10 cellular contexts compared by ENCODE assay signal in the genomic region with DNA sequence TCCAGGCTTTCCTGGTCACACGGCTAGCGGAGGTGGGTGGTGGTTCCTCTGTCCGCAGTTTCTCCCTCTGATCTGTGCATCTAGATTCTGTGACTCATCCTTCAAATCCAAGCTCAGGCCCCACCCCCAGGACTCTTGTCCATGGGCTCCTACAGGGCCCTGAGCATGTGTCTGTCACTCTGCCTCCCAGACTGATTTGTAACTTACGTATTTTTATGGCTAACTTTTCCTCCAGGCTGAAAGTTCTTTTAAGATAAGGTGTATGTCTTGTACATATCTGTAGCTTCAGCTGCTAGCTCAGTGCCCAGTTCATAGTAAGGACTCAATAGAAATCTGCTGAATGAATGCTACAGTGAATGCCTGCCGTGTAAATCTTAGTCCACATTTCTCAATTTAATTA. TPM values are rescaled to one million over a fixed set of nuclear protein-coding genes. Genes with fewer than 3 reads are reported as not detected.
DNase-seq lines count a peak whose midpoint lies in the region; ATAC-seq and TF ChIP-seq lines count a peak whose summit lies in the region.
"Had no signal": no experiment of that assay in that cellular context is flagged by ENCODE, and none has a peak within 500 bp of the region (broad histone marks: within the 10 kb centered on the region; RNA-seq: fewer than 3 reads in every experiment).

No MANE protein-coding gene starts in this region.

- POLR2A ChIA-PET in MCF 10A (lab: Yijun Ruan, JAX): interaction anchor here (0.6 to 1.2 kb wide), 3 partner anchors 27 to 1389 kb away, joined by 3 to 5 read pairs (median 3); no protein-coding TSS in a partner anchor

- H3K36me3 ChIP-seq in breast epithelium (no peaks in the 10 kb centered on the region), upper lobe of right lung (no peaks in the 10 kb centered on the region), esophagus squamous epithelium (no peaks in the 10 kb centered on the region)
- H3K36me3 ChIP-seq: tibial nerve had no signal

- CTCF ChIA-PET in MCF 10A (lab: Yijun Ruan, JAX): interaction anchor here (0.5 to 2.4 kb wide), 6 partner anchors 25 to 473 kb away, joined by 3 to 9 read pairs (median 3); no protein-coding TSS in a partner anchor

- H3K36me3 Mint-ChIP-seq in MCF 10A (ENCODE audit: insufficient read depth, unreplicated experiment): no peaks in the 10 kb centered on the region

- BruUV-seq in MCF 10A (replicated peaks; lab: Mats Ljungman, UMichigan): no TSS peak

- H3K27ac ChIP-seq in breast epithelium (no peak overlapping the region), upper lobe of right lung (no peak overlapping the region), esophagus squamous epithelium (no peak overlapping the region)
- H3K27ac ChIP-seq: tibial nerve, VCaP had no signal

- no peak overlapping the region for H3K4me3 Mint-ChIP-seq in MCF 10A (ENCODE audit: unreplicated experiment)

- no peak for TF ChIP-seq CTCF in MCF 10A (IDR thresholded peaks at IDR 0.05; ENCODE audit: unreplicated experiment)
- no peak for TF ChIP-seq CTCF in breast epithelium (IDR thresholded peaks at IDR 0.05)
- no peak for TF ChIP-seq CTCF in upper lobe of right lung (IDR thresholded peaks at IDR 0.05)
- no peak for TF ChIP-seq CTCF in esophagus squamous epithelium (IDR thresholded peaks at IDR 0.05)

- DNase-seq in MCF 10A (ENCODE audit: unreplicated experiment): peak; percentile 87
- DNase-seq in breast epithelium (ENCODE audit: low spot score in 2 of 2): no peak
- peak; percentile 59 for DNase-seq in SK-MEL-5 (ENCODE audit: low read depth, low spot score)
- peak; percentile 34 for DNase-seq in fibroblast of the conjunctiva (ENCODE audit: low read depth)
- DNase-seq in upper lobe of right lung: no peak
- DNase-seq in esophagus squamous epithelium (lab: John Stamatoyannopoulos, UW): no peak
- DNase-seq in stimulated activated naive CD4-positive, alpha-beta T cell treated with Interleukin-2 at 50 U/mL for 16 hours (lab: John Stamatoyannopoulos, UW): no peak

- H3K4me1 ChIP-seq in breast epithelium (no peaks in the 10 kb centered on the region), upper lobe of right lung (peaks cover 23% of the 10 kb centered on the region), esophagus squamous epithelium (no peaks in the 10 kb centered on the region)
- H3K4me1 ChIP-seq: tibial nerve had no signal

- H3K9me3 ChIP-seq in breast epithelium (no peaks in the 10 kb centered on the region), upper lobe of right lung (no peaks in the 10 kb centered on the region), esophagus squamous epithelium (no peaks in the 10 kb centered on the region)
- H3K9me3 ChIP-seq: tibial nerve had no signal

- in situ Hi-C loops in SK-MEL-5 (cut with HindIII; ENCODE audit: low pct_unique_long_range_greater_than_20kb, low sequenced_read_pairs): no loop called here

- H3K27me3 Mint-ChIP-seq in MCF 10A (ENCODE audit: insufficient read depth, unreplicated experiment): no peaks in the 10 kb centered on the region

- TF ChIP-seq POLR2A in breast epithelium (IDR thresholded peaks at IDR 0.05): no peak
- TF ChIP-seq POLR2A in esophagus squamous epithelium (IDR thresholded peaks at IDR 0.05): no peak

- intact Hi-C loops in MCF 10A (cut with micrococcal nuclease): no loop called here
- intact Hi-C loops in breast epithelium (cut with DNase I; ENCODE audit: low total_unique reads): no loop called here
- intact Hi-C loops in upper lobe of right lung (cut with DNase I): no loop called here
- intact Hi-C loops in esophagus squamous epithelium (cut with DNase I): no loop called here

- WGBS in esophagus squamous epithelium, 2 donors: 74 to 79% methylated on average over 5 of the region's 5 CpGs

- H3K4me3 ChIP-seq in breast epithelium (no peak overlapping the region), upper lobe of right lung (no peak overlapping the region), esophagus squamous epithelium (no peak overlapping the region)
- H3K4me3 ChIP-seq: tibial nerve had no signal

- no peak overlapping the region for H3K27ac Mint-ChIP-seq in MCF 10A (ENCODE audit: low read depth, unreplicated experiment)

- no peaks in the 10 kb centered on the region for H3K27me3 ChIP-seq in breast epithelium
- H3K27me3 ChIP-seq in upper lobe of right lung: no peaks in the 10 kb centered on the region
- H3K27me3 ChIP-seq in esophagus squamous epithelium: peaks cover 0 to 26% (median 0%) of the 10 kb centered on the region in 4 donors
- H3K27me3 ChIP-seq: tibial nerve had no signal

- H3K4me1 Mint-ChIP-seq in MCF 10A (ENCODE audit: insufficient read depth, unreplicated experiment): peaks cover 10% of the 10 kb centered on the region

- ATAC-seq in upper lobe of right lung: peak; percentile 35
- ATAC-seq in HG02610 (IDR thresholded peaks at IDR 0.05; ENCODE audit: unreplicated experiment): no peak

- no peaks in the 10 kb centered on the region for H3K9me3 Mint-ChIP-seq in MCF 10A (ENCODE audit: unreplicated experiment)

RNA-seq across cellular contexts. Expression of gene ESYT3, which starts 8.0 kb away (rescaled TPM):
- 0.44 and 1.0 TPM in 2 replicates for total RNA-seq in MCF 10A (2022)
- total RNA-seq in breast epithelium: 1 to 10 TPM in 2 of 3 donors, under 1 TPM in 1; 0.32 to 4.2 (median 2.3) TPM
- 0.05 TPM in 1 of 2 replicates, not detected in the other for total RNA-seq in SK-MEL-5 (2014; rRNA removed; shearing (Covaris generic))
- polyA plus RNA-seq in SK-MEL-5 (2015; cell fraction: cytosol; rRNA removed): 0.20 TPM in 1 of 2 replicates, not detected in the other
- 0.28 TPM in 1 of 2 replicates, not detected in the other for polyA plus RNA-seq in SK-MEL-5 (2015; cell fraction: nucleus; rRNA removed)
- 66.4 TPM for total RNA-seq in upper lobe of right lung
- total RNA-seq in esophagus squamous epithelium: 1 to 10 TPM in 2 of 4 donors, under 1 TPM in 2; 0.57 to 2.9 (median 1.2) TPM

Comparison
In these comparisons a context has a peak if more than half of its experiments do, and no peak if none do; other contexts are left out.
1. DNase-seq: peak in MCF 10A (single experiment), SK-MEL-5 (single experiment) and fibroblast of the conjunctiva (single experiment); none in breast epithelium (0 of 2), upper lobe of right lung (single experiment), esophagus squamous epithelium (single experiment) and stimulated activated naive CD4-positive, alpha-beta T cell treated with Interleukin-2 at 50 U/mL for 16 hours (single experiment).
2. RNA of gene ESYT3, which starts 8.0 kb away (total RNA-seq): 66.4 TPM in upper lobe of right lung (single experiment); 0.32 to 4.2 TPM in breast epithelium, 0.57 to 2.9 TPM in esophagus squamous epithelium, 0.44 to 1.0 TPM in MCF 10A and 0.05 TPM in SK-MEL-5; every median in the first group is over 10 times any median in the second.